In genomic region chr1:158175915-158176314, GRCh38 we compare ENCODE assay signal across 3 cellular contexts. TPM values are rescaled to one million over a fixed set of nuclear protein-coding genes. Genes with fewer than 3 reads are reported as not detected.
"Had no signal": no experiment of that assay in that cellular context is flagged by ENCODE, and none has a peak within 500 bp of the region (broad histone marks: within the 10 kb centered on the region; RNA-seq: fewer than 3 reads in every experiment).

No MANE protein-coding gene starts in this region.

RNA-seq across cellular contexts. Expression of gene CD1D, which starts 4.8 kb away (rescaled TPM):
- total RNA-seq: PC-3, SK-MEL-5 had no signal
- polyA plus RNA-seq: SK-N-SH had no signal
